Comparison of ENCODE assay signal across 16 cellular contexts in the genomic region with DNA sequence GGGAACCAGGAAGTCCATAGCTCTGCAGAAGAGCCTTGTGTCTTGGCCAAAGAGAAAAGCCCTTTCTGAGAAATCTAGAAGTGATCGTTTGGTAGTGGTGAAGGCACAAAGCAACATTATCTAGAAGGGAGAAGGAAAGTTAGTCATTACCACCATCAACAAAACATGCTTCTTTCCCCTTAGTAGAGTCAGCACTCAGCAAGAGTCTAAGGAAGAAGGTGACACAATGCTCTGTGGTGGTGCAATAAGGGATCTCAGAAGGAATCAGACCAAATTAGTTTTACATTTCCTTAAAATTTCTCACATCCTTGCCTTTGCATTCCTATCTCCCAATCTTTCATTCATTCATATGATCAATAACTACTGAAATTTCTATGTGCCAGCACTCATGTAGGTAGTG.
"Had no signal": no experiment of that assay in that cellular context is flagged by ENCODE, and none has a peak within 500 bp of the region (broad histone marks: within the 10 kb centered on the region; RNA-seq: fewer than 3 reads in every experiment).

No MANE protein-coding gene starts in this region.

- ATAC-seq: esophagus mucosa, lower lobe of right lung, natural killer cell, sciatic nerve had no signal

- H3K27me3 ChIP-seq: stomach, transverse colon had no signal

- H3K27ac ChIP-seq: left ventricle myocardium inferior, lower lobe of right lung, skin epidermis, stomach, thoracic aorta, transverse colon had no signal

- H3K9me3 ChIP-seq: left ventricle myocardium inferior, lower lobe of right lung, stomach, thoracic aorta, transverse colon had no signal

- H3K4me1 ChIP-seq: lower lobe of right lung had no signal

- H3K36me3 ChIP-seq: left ventricle myocardium inferior, lower lobe of right lung, stomach, thoracic aorta, transverse colon had no signal

- DNase-seq: effector memory CD4-positive, alpha-beta T cell; glutamatergic neuron; islet precursor cell; left ventricle myocardium inferior; lower lobe of right lung; natural killer cell; posterior cingulate gyrus; stimulated activated CD4-positive, alpha-beta T cell treated with anti-CD3 and anti-CD28 coated beads, Interleukin-12 subunit alpha, Interleukin-12 subunit beta, amount 100 ng/mL, for 4 hours; stimulated activated naive CD4-positive, alpha-beta T cell; stomach; substantia nigra; transverse colon had no signal

- H3K4me3 ChIP-seq: left ventricle myocardium inferior, lower lobe of right lung, skin epidermis, stomach, thoracic aorta, transverse colon had no signal
